12 cellular contexts compared by ENCODE assay signal in the genomic region with DNA sequence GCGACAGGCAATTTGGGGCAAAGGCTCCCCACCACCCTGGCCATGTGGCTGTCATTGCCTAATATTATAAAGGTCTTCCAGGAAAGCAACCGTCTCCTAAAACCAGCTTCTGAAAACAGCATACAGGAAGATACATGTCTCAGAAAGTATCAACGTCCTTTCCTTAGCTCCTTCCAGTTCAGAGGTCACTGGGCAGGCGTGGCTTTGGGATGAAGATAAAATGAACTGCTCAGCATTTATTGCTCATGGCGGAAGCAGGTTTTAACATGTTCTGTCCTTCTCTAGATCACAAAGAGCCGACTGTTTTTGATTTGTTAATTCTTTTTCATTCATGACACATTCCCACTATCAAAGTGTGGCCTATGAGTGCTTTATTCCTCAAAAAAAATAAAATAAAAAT. TPM values are rescaled to one million over a fixed set of nuclear protein-coding genes. Genes with fewer than 3 reads are reported as not detected.
A peak's percentile ranks its signal among the peaks of the same experiment; 100 is the strongest.
DNase-seq lines count a peak whose midpoint lies in the region; ATAC-seq and TF ChIP-seq lines count a peak whose summit lies in the region.
"Had no signal": no experiment of that assay in that cellular context is flagged by ENCODE, and none has a peak within 500 bp of the region (broad histone marks: within the 10 kb centered on the region; RNA-seq: fewer than 3 reads in every experiment).

No MANE protein-coding gene starts in this region.

- peaks cover 65% of the 10 kb centered on the region for H3K4me1 Mint-ChIP-seq in nephron progenitor cell

- H3K9me3 ChIP-seq in BE2C (no peaks in the 10 kb centered on the region), esophagus squamous epithelium (no peaks in the 10 kb centered on the region)
- H3K9me3 ChIP-seq: body of pancreas had no signal

- DNase-seq in BE2C (no peak), SK-N-DZ (ENCODE audit: low spot score) (peak; percentile 48), esophagus squamous epithelium (lab: John Stamatoyannopoulos, UW) (no peak), nephron progenitor cell (no peak), epidermal melanocyte (ENCODE audit: insufficient read length, low spot score) (no peak)
- DNase-seq in stimulated activated CD4-positive, alpha-beta T cell treated with anti-CD3 and anti-CD28 coated beads, Interleukin-4, amount 100 ng/mL, for 24 hours: no peak
- DNase-seq: activated CD4-positive, CD25-positive, alpha-beta regulatory T cell treated with anti-CD3 and anti-CD28 coated beads, Interleukin-2, amount 50 U/mL, for 72 hours had no signal

- H3K36me3 ChIP-seq in BE2C: peaks cover 9% of the 10 kb centered on the region
- H3K36me3 ChIP-seq in esophagus squamous epithelium: peaks cover 0 to 8% (median 2%) of the 10 kb centered on the region in 3 donors

- TF ChIP-seq POLR2A in esophagus squamous epithelium (IDR thresholded peaks at IDR 0.05): no peak

- peak overlapping the region; percentile 26 for H3K4me3 Mint-ChIP-seq in nephron progenitor cell
- H3K4me3 Mint-ChIP-seq: B cell had no signal

- peak overlapping the region; percentile 42 for H3K27ac Mint-ChIP-seq in nephron progenitor cell
- H3K27ac Mint-ChIP-seq: B cell, H9 had no signal

- no peak for TF ChIP-seq CTCF in BE2C (IDR thresholded peaks at IDR 0.05; ENCODE audit: low read depth, low read length)
- TF ChIP-seq CTCF in esophagus squamous epithelium (IDR thresholded peaks at IDR 0.05): no peak
- TF ChIP-seq CTCF in nephron progenitor cell (IDR thresholded peaks at IDR 0.05): no peak

- no peaks in the 10 kb centered on the region for H3K9me3 Mint-ChIP-seq in nephron progenitor cell
- H3K9me3 Mint-ChIP-seq: H9 had no signal

- peak overlapping the region; percentile 15 to 76 (median 61) for H3K27ac ChIP-seq in esophagus squamous epithelium

- H3K4me3 ChIP-seq in BE2C (ENCODE audit: low read depth, low read length) (peak overlapping the region; percentile 44), esophagus squamous epithelium (no peak overlapping the region)
- H3K4me3 ChIP-seq: body of pancreas had no signal

- WGBS in esophagus squamous epithelium, 2 donors: 27 to 28% methylated on average over 6 of the region's 6 CpGs

- H3K27me3 ChIP-seq in BE2C (no peaks in the 10 kb centered on the region), esophagus squamous epithelium (no peaks in the 10 kb centered on the region)
- H3K27me3 ChIP-seq: body of pancreas had no signal

- ATAC-seq in HG03108 (IDR thresholded peaks at IDR 0.05; ENCODE audit: unreplicated experiment): no peak
- no peak for ATAC-seq in HG02840 (IDR thresholded peaks at IDR 0.05; ENCODE audit: low FRiP score, unreplicated experiment)

- H3K4me1 ChIP-seq in BE2C: peaks cover 38% of the 10 kb centered on the region
- peaks cover 28 to 94% (median 62%) of the 10 kb centered on the region in 3 donors for H3K4me1 ChIP-seq in esophagus squamous epithelium

- intact Hi-C loops in esophagus squamous epithelium (cut with DNase I): loop anchor here (5.0 kb wide), 1 partner anchor 99 kb away; no protein-coding TSS in a partner anchor

- no peaks in the 10 kb centered on the region for H3K27me3 Mint-ChIP-seq in nephron progenitor cell (ENCODE audit: low read depth, poor library complexity)
- H3K27me3 Mint-ChIP-seq: B cell had no signal

- H3K36me3 Mint-ChIP-seq in nephron progenitor cell (ENCODE audit: low read depth): peaks cover 13% of the 10 kb centered on the region

RNA-seq across cellular contexts. Expression of a gene that starts 8.0 kb away (rescaled TPM):
- 209 TPM for polyA plus RNA-seq in BE2C (2012; ENCODE audit: insufficient read depth, insufficient read length, low read depth)
- polyA plus RNA-seq in SK-N-DZ (2014; cell fraction: cytosol; rRNA removed): 192 and 282 TPM in 2 replicates
- 121 and 154 TPM in 2 replicates for polyA plus RNA-seq in SK-N-DZ (2014; cell fraction: nucleus; rRNA removed)
- total RNA-seq in esophagus squamous epithelium: 10 to 100 TPM; 26.9 to 33.6 (median 32.0) TPM
